In the genomic region with DNA sequence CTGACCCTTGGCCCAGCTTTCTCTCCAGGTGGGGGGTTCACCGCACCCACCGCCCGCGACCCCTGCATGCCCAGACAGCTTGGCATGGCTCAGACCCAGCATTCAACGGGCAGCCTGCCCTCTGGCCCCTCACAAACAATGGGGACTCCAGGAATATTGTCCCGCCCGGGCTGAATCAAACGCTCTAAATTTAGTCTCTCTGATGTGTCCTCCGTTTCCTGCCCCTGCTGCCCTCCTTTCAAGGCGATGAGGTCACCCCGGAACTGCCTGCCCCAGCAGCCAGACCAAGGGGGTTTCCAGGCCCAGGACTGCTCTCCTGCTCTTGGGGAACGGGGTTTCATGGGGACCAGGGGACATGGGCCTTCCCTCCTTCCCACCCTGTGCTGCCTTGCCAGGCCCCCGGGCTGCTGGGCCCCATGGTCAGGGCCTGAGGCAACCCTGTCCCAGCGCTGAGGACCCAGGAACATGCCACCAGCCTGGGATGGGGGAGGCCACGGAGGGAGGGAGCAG, we compare ENCODE assay signal across 1 cellular context.
TF ChIP-seq lines count a peak whose summit lies in the region.

No MANE protein-coding gene starts in this region.

TF ChIP-seq in HCT116, 20 proteins besides CTCF, POLR2A, EP300 and RAD21 (continued from another document):
- TF ChIP-seq, protein P1, sequence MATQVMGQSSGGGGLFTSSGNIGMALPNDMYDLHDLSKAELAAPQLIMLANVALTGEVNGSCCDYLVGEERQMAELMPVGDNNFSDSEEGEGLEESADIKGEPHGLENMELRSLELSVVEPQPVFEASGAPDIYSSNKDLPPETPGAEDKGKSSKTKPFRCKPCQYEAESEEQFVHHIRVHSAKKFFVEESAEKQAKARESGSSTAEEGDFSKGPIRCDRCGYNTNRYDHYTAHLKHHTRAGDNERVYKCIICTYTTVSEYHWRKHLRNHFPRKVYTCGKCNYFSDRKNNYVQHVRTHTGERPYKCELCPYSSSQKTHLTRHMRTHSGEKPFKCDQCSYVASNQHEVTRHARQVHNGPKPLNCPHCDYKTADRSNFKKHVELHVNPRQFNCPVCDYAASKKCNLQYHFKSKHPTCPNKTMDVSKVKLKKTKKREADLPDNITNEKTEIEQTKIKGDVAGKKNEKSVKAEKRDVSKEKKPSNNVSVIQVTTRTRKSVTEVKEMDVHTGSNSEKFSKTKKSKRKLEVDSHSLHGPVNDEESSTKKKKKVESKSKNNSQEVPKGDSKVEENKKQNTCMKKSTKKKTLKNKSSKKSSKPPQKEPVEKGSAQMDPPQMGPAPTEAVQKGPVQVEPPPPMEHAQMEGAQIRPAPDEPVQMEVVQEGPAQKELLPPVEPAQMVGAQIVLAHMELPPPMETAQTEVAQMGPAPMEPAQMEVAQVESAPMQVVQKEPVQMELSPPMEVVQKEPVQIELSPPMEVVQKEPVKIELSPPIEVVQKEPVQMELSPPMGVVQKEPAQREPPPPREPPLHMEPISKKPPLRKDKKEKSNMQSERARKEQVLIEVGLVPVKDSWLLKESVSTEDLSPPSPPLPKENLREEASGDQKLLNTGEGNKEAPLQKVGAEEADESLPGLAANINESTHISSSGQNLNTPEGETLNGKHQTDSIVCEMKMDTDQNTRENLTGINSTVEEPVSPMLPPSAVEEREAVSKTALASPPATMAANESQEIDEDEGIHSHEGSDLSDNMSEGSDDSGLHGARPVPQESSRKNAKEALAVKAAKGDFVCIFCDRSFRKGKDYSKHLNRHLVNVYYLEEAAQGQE (IDR thresholded peaks at IDR 0.05; ENCODE audit: low read depth): no peak
- TF ChIP-seq JUND (IDR thresholded peaks at IDR 0.05): no peak; the same call in 1 of the 2 replicates
TF ChIP-seq in HCT116: peak in this region for 5.
